In the genomic region with DNA sequence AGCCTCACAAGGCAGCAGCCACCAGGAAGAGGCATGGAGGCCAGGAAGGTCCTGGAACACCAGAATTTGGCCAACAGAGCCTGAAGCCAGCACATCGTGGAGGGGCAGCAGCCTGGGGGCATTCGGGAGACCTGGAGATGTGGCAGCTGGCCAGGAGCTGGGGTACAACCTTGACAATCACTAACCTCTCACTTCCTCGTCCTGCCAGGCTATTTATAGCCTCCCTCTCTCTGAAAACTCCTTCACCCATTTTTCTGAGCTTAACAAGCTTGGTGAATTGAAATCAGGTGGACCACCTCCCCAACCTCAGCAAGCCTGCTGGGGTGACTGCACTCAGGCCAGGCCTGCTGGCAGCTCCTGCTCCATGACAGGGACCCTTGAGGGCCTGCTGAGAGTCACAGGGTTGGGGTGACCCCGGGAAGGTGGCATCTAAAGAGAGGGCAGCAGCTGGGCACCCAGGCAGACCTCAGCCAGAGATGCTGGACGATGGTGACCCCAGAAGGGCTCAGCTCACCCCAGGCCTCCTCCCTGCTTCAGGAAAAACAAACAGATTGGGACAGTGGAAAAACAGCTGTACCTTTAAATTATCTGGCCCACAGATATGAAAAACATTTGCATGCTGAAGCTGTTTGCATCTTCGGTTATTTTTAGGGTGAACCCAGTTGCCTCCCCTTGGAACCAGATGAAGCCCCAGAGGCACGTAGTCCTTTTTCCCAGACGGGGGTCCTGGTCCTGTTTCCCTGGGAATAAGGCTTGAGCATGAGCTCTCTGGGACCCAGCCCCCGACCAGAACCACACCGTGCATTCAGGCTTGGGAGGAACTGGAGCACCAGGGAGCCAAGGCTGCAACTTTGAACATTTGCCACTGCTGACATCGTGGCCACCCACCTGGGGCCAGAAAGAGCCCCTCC, we compare ENCODE assay signal across 14 cellular contexts.
DNase-seq lines count a peak whose midpoint lies in the region; ATAC-seq, FAIRE-seq and TF ChIP-seq lines count a peak whose summit lies in the region.
"Had no signal": no experiment of that assay in that cellular context is flagged by ENCODE, and none has a peak within 500 bp of the region (broad histone marks: within the 10 kb centered on the region; RNA-seq: fewer than 3 reads in every experiment).

No MANE protein-coding gene starts in this region.

- H3K4me1 Mint-ChIP-seq in GM23338: peaks cover 7% of the 10 kb centered on the region

- H4K20me1 ChIP-seq in GM23338 (replicated peaks; ENCODE audit: insufficient read depth): no peaks in the 10 kb centered on the region
- H4K20me1 ChIP-seq in GM12878 (ENCODE audit: control insufficient read depth, insufficient read depth): no peaks in the 10 kb centered on the region

- SMC1A ChIA-PET in GM12878 (lab: Charles Lee; ENCODE audit: uncharacterized antibody, unreplicated experiment): interaction anchor here (0.6 to 1.4 kb wide), 4 partner anchors 9 to 60 kb away, joined by 3 read pairs; no protein-coding TSS in a partner anchor

- no peak for TF ChIP-seq RAD21 in GM12878 (IDR thresholded peaks at IDR 0.05; ENCODE audit: insufficient read depth, low read depth, low read length)

- peak; percentile 10 for DNase-seq in DMS79 treated with DMSO at 0.1 percent for 48 hours (lab: John Stamatoyannopoulos, UW)
- DNase-seq in DMS79 (lab: John Stamatoyannopoulos, UW): no peak
- no peak for DNase-seq in GM23338 (ENCODE audit: low spot score)
- no peak for DNase-seq in GM12878 (ENCODE audit: low read depth, low spot score)
- DNase-seq in NCI-H1930 (lab: John Stamatoyannopoulos, UW): no peak
- no peak for DNase-seq in activated effector memory CD4-positive, alpha-beta T cell treated with Interleukin-2 at 50 U/mL for 16 hours
- no peak for DNase-seq in NCI-H82 treated with DMSO at 0.1 percent for 48 hours (lab: John Stamatoyannopoulos, UW; ENCODE audit: unreplicated experiment)
- DNase-seq: adrenal gland, NCI-H2081 had no signal

- H3K36me3 Mint-ChIP-seq in GM23338 (ENCODE audit: low read depth): no peaks in the 10 kb centered on the region

- H3K4me1 ChIP-seq in GM23338 (ENCODE audit: insufficient read depth) (no peaks in the 10 kb centered on the region), GM12878 (ENCODE audit: control insufficient read depth, insufficient read depth, low read length) (peaks cover 22% of the 10 kb centered on the region), skeletal muscle tissue (ENCODE audit: control insufficient read depth in 3 of 3, insufficient read depth in 3 of 3, low read length in 3 of 3) (peaks cover 15 to 35% (median 30%) of the 10 kb centered on the region in 3 donors)

- H3K9me3 Mint-ChIP-seq in GM23338: no peaks in the 10 kb centered on the region

- CTCF ChIA-PET in GM12878 (lab: Yijun Ruan, JAX): interaction anchor here (1.1 to 1.7 kb wide), 5 partner anchors 9 to 40 kb away, joined by 3 to 4 read pairs (median 4); no protein-coding TSS in a partner anchor

- H3K4me3 ChIP-seq in GM23338 (no peak overlapping the region), GM12878 (peak overlapping the region; percentile 43; the same call in 1 of the 2 replicates), skeletal muscle tissue (ENCODE audit: low read length in 3 of 3) (peak overlapping the region in 1 of 3 donors; percentile 41)
- H3K4me3 ChIP-seq: adrenal gland, coronary artery, suprapubic skin had no signal

- peak overlapping the region; percentile 24 for H3K9ac ChIP-seq in GM12878 (ENCODE audit: control insufficient read depth, insufficient read depth, low read length)
- H3K9ac ChIP-seq in skeletal muscle tissue (ENCODE audit: low read depth in 1 of 3, low read length in 3 of 3): peak overlapping the region; percentile 40 to 71 (median 57)

- H3K79me2 ChIP-seq in GM23338 (replicated peaks; ENCODE audit: insufficient read depth) (no peaks in the 10 kb centered on the region), GM12878 (ENCODE audit: control insufficient read depth, insufficient read depth, low read length) (no peaks in the 10 kb centered on the region)

- ATAC-seq in GM23338: peak; percentile 26
- peak; percentile 66 for ATAC-seq in GM12878
- ATAC-seq: activated CD4-positive, CD25-positive, alpha-beta regulatory T cell treated with anti-CD3 and anti-CD28 coated beads, Interleukin-2, amount 50 U/mL, for 24 hours had no signal

- no peaks in the 10 kb centered on the region for H3K9me2 ChIP-seq in GM23338 (ENCODE audit: insufficient read depth)

- H3K27me3 Mint-ChIP-seq in GM23338 (ENCODE audit: insufficient read depth, low read depth, poor library complexity): peaks cover 1% of the 10 kb centered on the region

- no TSS peak for BruUV-seq in GM12878 (replicated peaks; lab: Mats Ljungman, UMichigan)

- H3K9me3 ChIP-seq in GM12878 (replicated peaks; ENCODE audit: control insufficient read depth, insufficient read depth, low read length): no peaks in the 10 kb centered on the region
- no peaks in the 10 kb centered on the region for H3K9me3 ChIP-seq in skeletal muscle tissue (ENCODE audit: control insufficient read depth in 3 of 3, low read length in 3 of 3)
- H3K9me3 ChIP-seq: adrenal gland, suprapubic skin had no signal

- RAD21 ChIA-PET in GM12878 (lab: Charles Lee; ENCODE audit: unreplicated experiment): interaction anchor here (0.9 to 2.2 kb wide), 2 partner anchors 8 to 11 kb away, joined by 3 to 11 read pairs; no protein-coding TSS in a partner anchor

- no peak overlapping the region for H3K27ac ChIP-seq in GM23338 (ENCODE audit: low read depth)
- peak overlapping the region; percentile 56 for H3K27ac ChIP-seq in GM12878 (ENCODE audit: control insufficient read depth, insufficient read depth)
- peak overlapping the region; percentile 45 for H3K27ac ChIP-seq in skeletal muscle tissue (ENCODE audit: low read depth, low read length)
- H3K27ac ChIP-seq: 22Rv1, coronary artery, suprapubic skin had no signal

- 5% methylated on average over 11 of the region's 11 CpGs for WGBS in GM12878 (ENCODE audit: insufficient coverage, insufficient replicate concordance, low lambda C conversion rate, missing lambda C conversion rate)

- in situ Hi-C loops in GM12878 (cut with MboI): no loop called here

- POLR2A ChIA-PET in GM12878 (lab: Charles Lee): interaction anchor here (0.6 to 1.2 kb wide), 2 partner anchors 9 to 44 kb away, joined by 3 read pairs; no protein-coding TSS in a partner anchor

- TF ChIP-seq EP300 in GM12878 (IDR thresholded peaks at IDR 0.05; ENCODE audit: borderline replicate concordance in 1 of 2, control insufficient read depth in 1 of 2, low read depth in 2 of 2, low read length in 2 of 2): no peak

- H3K27me3 ChIP-seq in GM23338 (ENCODE audit: insufficient read depth) (no peaks in the 10 kb centered on the region), GM12878 (replicated peaks in 1 of 2; ENCODE audit: control insufficient read depth in 2 of 2, insufficient read depth in 2 of 2, low read length in 1 of 2) (no peaks in the 10 kb centered on the region), skeletal muscle tissue (ENCODE audit: control insufficient read depth in 3 of 3, insufficient read depth in 3 of 3, low read length in 3 of 3) (no peaks in the 10 kb centered on the region)
- H3K27me3 ChIP-seq: adrenal gland, suprapubic skin had no signal

- H3K4me2 ChIP-seq in GM23338 (no peak overlapping the region), GM12878 (ENCODE audit: control insufficient read depth, insufficient read depth) (peak overlapping the region; percentile 32)

- H2AFZ ChIP-seq in GM23338: no peak overlapping the region
- H2AFZ ChIP-seq in GM12878 (ENCODE audit: control insufficient read depth, low read depth, low read length): peak overlapping the region; percentile 5

- intact Hi-C loops in GM12878 (cut with micrococcal nuclease; ENCODE audit: unreplicated experiment): no loop called here

- no peak overlapping the region for H3K27ac Mint-ChIP-seq in GM23338

- H3K4me3 Mint-ChIP-seq in GM23338: no peak overlapping the region

- no peak for TF ChIP-seq POLR2A in GM12878 (IDR thresholded peaks at IDR 0.05; ENCODE audit: low read depth, low read length)

- peak; percentile 88 for FAIRE-seq in GM12878 (lab: Jason Lieb, UNC)

- TF ChIP-seq CTCF in GM23338 (conservative IDR thresholded peaks at IDR 0.05; ENCODE audit: low read depth in 2 of 2): no peak
- no peak for TF ChIP-seq CTCF in GM12878 (IDR thresholded peaks at IDR 0.05 in 2 of 3, conservative IDR thresholded peaks at IDR 0.05 in 1 of 3; ENCODE audit: control insufficient read depth in 2 of 3, extremely low read depth in 1 of 3, insufficient read depth in 1 of 3, low read depth in 3 of 3, low read length in 3 of 3)

- H3F3A ChIP-seq in GM23338 (replicated peaks; ENCODE audit: low read depth): no peaks in the 10 kb centered on the region

- H3K36me3 ChIP-seq in GM23338 (ENCODE audit: insufficient read depth) (no peaks in the 10 kb centered on the region), GM12878 (ENCODE audit: control insufficient read depth in 2 of 2, insufficient read depth in 2 of 2, low read length in 1 of 2) (no peaks in the 10 kb centered on the region), skeletal muscle tissue (ENCODE audit: control insufficient read depth in 3 of 3, insufficient read depth in 3 of 3, low read length in 3 of 3) (no peaks in the 10 kb centered on the region)
- H3K36me3 ChIP-seq: adrenal gland, suprapubic skin had no signal

TF ChIP-seq in GM23338, 12 proteins besides CTCF, POLR2A, EP300 and RAD21 (continues in another document):
- TF ChIP-seq NANOG (IDR thresholded peaks at IDR 0.05; ENCODE audit: borderline replicate concordance): no peak
- TF ChIP-seq EZH2phosphoT487 (IDR thresholded peaks at IDR 0.05; ENCODE audit: unreplicated experiment): no peak

TF ChIP-seq in GM12878, 131 proteins besides CTCF, POLR2A, EP300 and RAD21 (continues in another document):
- no peak for TF ChIP-seq SMAD5 (IDR thresholded peaks at IDR 0.05; ENCODE audit: low read depth)
- TF ChIP-seq ZZZ3 (IDR thresholded peaks at IDR 0.05; ENCODE audit: control insufficient read depth, insufficient read length, low read depth): no peak
- TF ChIP-seq SREBF1 (IDR thresholded peaks at IDR 0.05; ENCODE audit: low read length): no peak
